In the genomic region with DNA sequence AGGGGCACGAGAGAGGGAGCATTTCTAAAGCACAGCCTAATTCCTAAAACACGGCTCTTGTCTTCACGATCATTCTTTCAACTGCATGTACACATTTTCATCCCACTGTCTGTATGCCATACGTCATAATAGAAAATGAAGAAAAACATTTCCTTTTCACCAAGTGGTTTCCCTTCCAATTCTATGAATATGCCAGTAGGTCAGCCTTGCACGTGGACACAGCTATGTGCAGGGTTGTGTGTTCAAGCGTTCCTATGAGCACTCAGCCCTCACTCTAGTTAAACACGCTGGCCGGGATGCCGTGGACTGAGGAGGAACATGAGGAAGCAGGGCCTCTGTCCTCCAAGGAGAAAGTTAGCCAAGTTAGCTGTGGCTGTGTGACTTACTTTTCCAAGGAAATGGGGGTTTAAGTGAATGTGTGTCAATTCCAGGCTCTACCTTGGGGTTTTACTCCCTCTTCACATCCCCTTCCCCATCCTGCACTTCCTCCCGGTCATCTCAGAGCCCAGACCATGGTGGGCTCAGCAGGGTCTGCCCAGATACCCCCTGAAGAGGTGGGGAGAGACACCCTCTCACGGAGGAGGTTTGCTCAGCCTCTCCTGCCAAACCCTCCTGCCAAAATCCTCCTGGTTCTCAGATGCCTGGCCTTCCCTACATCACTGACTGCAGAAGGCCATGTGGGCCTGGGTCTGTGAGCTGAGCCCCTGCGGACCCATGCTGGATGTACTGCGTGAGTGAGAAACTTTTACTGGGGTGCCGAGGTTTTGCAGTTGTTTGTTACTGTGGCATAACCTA, we compare ENCODE assay signal across 16 cellular contexts.
"Had no signal": no experiment of that assay in that cellular context is flagged by ENCODE, and none has a peak within 500 bp of the region (broad histone marks: within the 10 kb centered on the region; RNA-seq: fewer than 3 reads in every experiment).

No MANE protein-coding gene starts in this region.

- H3K4me1 ChIP-seq: gastroesophageal sphincter, right lobe of liver, thyroid gland had no signal

- H3K27me3 ChIP-seq: right lobe of liver, thyroid gland had no signal

- FAIRE-seq: colon, small intestine had no signal

- H3K9me3 ChIP-seq: thyroid gland had no signal

- H3K4me3 ChIP-seq: gastroesophageal sphincter, right lobe of liver, thyroid gland had no signal

- H3K36me3 ChIP-seq: gastroesophageal sphincter, right lobe of liver, thyroid gland had no signal

- H3K27ac ChIP-seq: epithelial cell of prostate, gastroesophageal sphincter, right lobe of liver, thyroid gland had no signal

- DNase-seq: activated CD4-positive, alpha-beta T cell treated with anti-CD3 and anti-CD28 coated beads for 1 hour; activated CD4-positive, alpha-beta T cell treated with anti-CD3 and anti-CD28 coated beads, Interleukin-2, amount 50 U/mL, for 1 hour; activated CD8-positive, alpha-beta T cell treated with anti-CD3 and anti-CD28 coated beads, Interleukin-2, amount 10 ng/mL, durations not matched to agents 7 days and 5 days; aorta; central memory CD4-positive, alpha-beta T cell; nephron progenitor cell; right lobe of liver; small intestine; stimulated activated CD4-positive, alpha-beta T cell treated with anti-CD3 and anti-CD28 coated beads, Interleukin-2, amount 100 ng/mL, for 24 hours; stimulated activated naive B cell treated with anti-CD40 and anti-IgM and Interleukin-4, amounts not matched to agents 10 μg/mL and 1 μg/mL and 100 μg/mL, for 72 hours; T-helper 1 cell; T-helper 9 cell; thyroid gland had no signal
